20 cellular contexts compared by ENCODE assay signal in genomic region chr7:132205515-132205914, GRCh38.
DNase-seq lines count a peak whose midpoint lies in the region; ATAC-seq, FAIRE-seq and TF ChIP-seq lines count a peak whose summit lies in the region.
"Had no signal": no experiment of that assay in that cellular context is flagged by ENCODE, and none has a peak within 500 bp of the region (broad histone marks: within the 10 kb centered on the region; RNA-seq: fewer than 3 reads in every experiment).

No MANE protein-coding gene starts in this region.

- no peak for ATAC-seq in Right ventricle myocardium inferior
- ATAC-seq: HCT116, HepG2 had no signal

- H3K27me3 Mint-ChIP-seq in neural crest cell (ENCODE audit: low read depth) (no peaks in the 10 kb centered on the region), nephron progenitor cell (ENCODE audit: low read depth, poor library complexity) (peaks cover 34% of the 10 kb centered on the region)

- no peak for FAIRE-seq in frontal cortex (lab: Jason Lieb, UNC)
- FAIRE-seq: A204.1, D721Med, HepG2 had no signal

- H3K36me3 Mint-ChIP-seq in neural crest cell (ENCODE audit: low read depth) (no peaks in the 10 kb centered on the region), nephron progenitor cell (ENCODE audit: low read depth) (no peaks in the 10 kb centered on the region)
- H3K36me3 Mint-ChIP-seq: IgD-negative memory B cell had no signal

- peaks cover 43% of the 10 kb centered on the region for H3K4me1 ChIP-seq in left ventricle myocardium inferior
- H3K4me1 ChIP-seq: Caco-2 had no signal

- peaks cover 8% of the 10 kb centered on the region for H3K4me1 Mint-ChIP-seq in neural crest cell
- peaks cover 22% of the 10 kb centered on the region for H3K4me1 Mint-ChIP-seq in nephron progenitor cell
- H3K4me1 Mint-ChIP-seq: IgD-negative memory B cell had no signal

- DNase-seq in Right ventricle myocardium inferior (ENCODE audit: missing footprints) = peak; percentile 20
- no peak for DNase-seq in left ventricle myocardium inferior
- peak; percentile 68 for DNase-seq in NCI-H2171 treated with DMSO at 0.1 percent for 48 hours (lab: John Stamatoyannopoulos, UW)
- no peak for DNase-seq in neural crest cell (ENCODE audit: low read depth, low spot score)
- no peak for DNase-seq in nephron progenitor cell
- DNase-seq in frontal cortex (ENCODE audit: low spot score in 2 of 2) = no peak
- DNase-seq: ACHN; BE2C; C1 segment of cervical spinal cord; Caco-2; CD4-positive, alpha-beta T cell; DMS79 treated with DMSO at 0.1 percent for 48 hours; GF-D8; GOT3; H7 had no signal

- no peaks in the 10 kb centered on the region for H3K36me3 ChIP-seq in left ventricle myocardium inferior

- no peak overlapping the region for H3K4me3 ChIP-seq in left ventricle myocardium inferior

- no peaks in the 10 kb centered on the region for H3K9me3 Mint-ChIP-seq in neural crest cell
- no peaks in the 10 kb centered on the region for H3K9me3 Mint-ChIP-seq in nephron progenitor cell
- H3K9me3 Mint-ChIP-seq: CD4-positive, alpha-beta T cell; IgD-negative memory B cell had no signal

- no peaks in the 10 kb centered on the region for H3K27me3 ChIP-seq in left ventricle myocardium inferior (ENCODE audit: low read depth)
- H3K27me3 ChIP-seq: BE2C had no signal

- no peak overlapping the region for H3K27ac ChIP-seq in left ventricle myocardium inferior (replicated peaks)

- intact Hi-C loops in Right ventricle myocardium inferior (cut with DNase I) (loop anchor here (5.0 kb wide), 1 partner anchor 47 kb away; no protein-coding TSS in a partner anchor), left ventricle myocardium inferior (cut with micrococcal nuclease) (no loop called here)

- H3K9me3 ChIP-seq in left ventricle myocardium inferior (replicated peaks) = no peaks in the 10 kb centered on the region
- H3K9me3 ChIP-seq: BE2C, Caco-2 had no signal

- H3K27ac Mint-ChIP-seq in neural crest cell (ENCODE audit: unreplicated experiment) = peak overlapping the region; percentile 78
- no peak overlapping the region for H3K27ac Mint-ChIP-seq in nephron progenitor cell
- H3K27ac Mint-ChIP-seq: CD4-positive, alpha-beta T cell; IgD-negative memory B cell had no signal

- H3K4me3 Mint-ChIP-seq in neural crest cell = no peak overlapping the region
- no peak overlapping the region for H3K4me3 Mint-ChIP-seq in nephron progenitor cell
- H3K4me3 Mint-ChIP-seq: CD4-positive, alpha-beta T cell; IgD-negative memory B cell had no signal

- TF ChIP-seq CTCF in left ventricle myocardium inferior (IDR thresholded peaks at IDR 0.05; ENCODE audit: borderline replicate concordance) (no peak), neural crest cell (conservative IDR thresholded peaks at IDR 0.05) (no peak), nephron progenitor cell (IDR thresholded peaks at IDR 0.05) (no peak)

Comparison
In these comparisons a context has a peak if more than half of its experiments do, and no peak if none do; other contexts are left out.
1. DNase-seq: peak in Right ventricle myocardium inferior (single experiment) and NCI-H2171 treated with DMSO at 0.1 percent for 48 hours (single experiment); none in left ventricle myocardium inferior (single experiment), neural crest cell (single experiment), nephron progenitor cell (single experiment) and frontal cortex (0 of 2).